22 cellular contexts compared by ENCODE assay signal in genomic region chr11:61150656-61151544, GRCh38. TPM values are rescaled to one million over a fixed set of nuclear protein-coding genes. Genes with fewer than 3 reads are reported as not detected.
DNase-seq lines count a peak whose midpoint lies in the region; ATAC-seq and TF ChIP-seq lines count a peak whose summit lies in the region.
"Had no signal": no experiment of that assay in that cellular context is flagged by ENCODE, and none has a peak within 500 bp of the region (broad histone marks: within the 10 kb centered on the region; RNA-seq: fewer than 3 reads in every experiment).

No MANE protein-coding gene starts in this region.

- H3K9ac ChIP-seq in BLaER1 treated with 17β-estradiol and CSF1 and Interleukin-3, amounts not matched to agents 10 nM and 100 nM: peak overlapping the region in 9 of 11 experiments; percentile 1 to 54 (median 26); a peak in 11 of 22 replicates
- no peak overlapping the region for H3K9ac ChIP-seq in rectal smooth muscle tissue (ENCODE audit: low read length)

- no peaks in the 10 kb centered on the region for H3K27me3 ChIP-seq in BLaER1 treated with 17β-estradiol and CSF1 and Interleukin-3, amounts not matched to agents 10 nM and 100 nM
- H3K27me3 ChIP-seq in ascending aorta (no peaks in the 10 kb centered on the region), rectal smooth muscle tissue (ENCODE audit: control insufficient read depth, insufficient read depth, low read length) (no peaks in the 10 kb centered on the region)
- H3K27me3 ChIP-seq: brain microvascular endothelial cell, SJSA1 had no signal

- TF ChIP-seq CTCF in ascending aorta (IDR thresholded peaks at IDR 0.05): no peak

- H3K9me3 ChIP-seq in BLaER1 treated with 17β-estradiol and CSF1 and Interleukin-3, amounts not matched to agents 10 nM and 100 nM (replicated peaks in 1 of 11): peaks cover 17 to 25% (median 23%) of the 10 kb centered on the region in 11 experiments
- H3K9me3 ChIP-seq in ascending aorta: peaks cover 0 to 13% of the 10 kb centered on the region in 2 donors

- no peak for DNase-seq in ascending aorta (ENCODE audit: low spot score in 2 of 2)
- no peak for DNase-seq in left colon
- no peak for DNase-seq in KBM-7
- DNase-seq in DMS 273 (lab: John Stamatoyannopoulos, UW; ENCODE audit: unreplicated experiment): no peak
- DNase-seq in anterior cingulate cortex (lab: John Stamatoyannopoulos, UW): no peak
- DNase-seq: activated CD8-positive, alpha-beta T cell treated with anti-CD3 and anti-CD28 coated beads, Interleukin-2, amount 10 ng/mL, durations not matched to agents 7 days and 5 days; activated gamma-delta T cell; brain microvascular endothelial cell; effector memory CD8-positive, alpha-beta T cell; GDM1; kidney; naive B cell; NCI-H1092 treated with DMSO at 0.1 percent for 48 hours; NCI-H2227 treated with DMSO at 0.1 percent for 48 hours; right cardiac atrium; stimulated activated naive B cell treated with anti-CD40 and anti-IgM and Interleukin-4, amounts not matched to agents 10 μg/mL and 1 μg/mL and 100 μg/mL, for 72 hours; T1000 had no signal

- peaks cover 30 to 100% (median 72%) of the 10 kb centered on the region in 11 experiments; a peak in 21 of 22 replicates for H4K20me1 ChIP-seq in BLaER1 treated with 17β-estradiol and CSF1 and Interleukin-3, amounts not matched to agents 10 nM and 100 nM

- intact Hi-C loops in ascending aorta (cut with DNase I) (loop anchor here (10.0 kb wide), 1 partner anchor 1596 kb away; no protein-coding TSS in a partner anchor), left colon (cut with DNase I, micrococcal nuclease) (no loop called here)

- ATAC-seq in left colon (peak; percentile 19), GM18907 (IDR thresholded peaks at IDR 0.05; ENCODE audit: unreplicated experiment) (no peak)
- ATAC-seq: activated CD8-positive, alpha-beta T cell treated with anti-CD3 and anti-CD28 coated beads, Interleukin-2, amount 10 ng/mL, durations not matched to agents 7 days and 5 days; effector memory CD8-positive, alpha-beta T cell; stimulated activated naive B cell treated with anti-CD40 and anti-IgM and Interleukin-4, amounts not matched to agents 10 μg/mL and 1 μg/mL and 100 μg/mL, for 72 hours had no signal

- in situ Hi-C loops in KBM-7 (cut with MboI; ENCODE audit: low pct_unique_long_range_greater_than_20kb, low sequenced_read_pairs): no loop called here

- H3K4me1 ChIP-seq in BLaER1 treated with 17β-estradiol and CSF1 and Interleukin-3, amounts not matched to agents 10 nM and 100 nM: peaks cover 31 to 86% (median 38%) of the 10 kb centered on the region in 10 experiments
- peaks cover 15 to 44% of the 10 kb centered on the region in 2 donors for H3K4me1 ChIP-seq in ascending aorta
- H3K4me1 ChIP-seq in rectal smooth muscle tissue (ENCODE audit: control insufficient read depth, insufficient read depth, low read length): peaks cover 53% of the 10 kb centered on the region

- H3K27ac ChIP-seq in BLaER1 treated with 17β-estradiol and CSF1 and Interleukin-3, amounts not matched to agents 10 nM and 100 nM: no peak overlapping the region
- peak overlapping the region; percentile 84 to 88 for H3K27ac ChIP-seq in ascending aorta
- H3K27ac ChIP-seq in rectal smooth muscle tissue (ENCODE audit: low read depth, low read length): peak overlapping the region; percentile 72
- H3K27ac ChIP-seq: brain microvascular endothelial cell, SJSA1 had no signal

- H3K36me3 ChIP-seq in BLaER1 treated with 17β-estradiol and CSF1 and Interleukin-3, amounts not matched to agents 10 nM and 100 nM: peaks cover 7 to 53% (median 13%) of the 10 kb centered on the region in 11 experiments; a peak in 17 of 22 replicates
- no peaks in the 10 kb centered on the region for H3K36me3 ChIP-seq in ascending aorta
- no peaks in the 10 kb centered on the region for H3K36me3 ChIP-seq in rectal smooth muscle tissue (ENCODE audit: control insufficient read depth, insufficient read depth, low read length)
- H3K36me3 ChIP-seq: brain microvascular endothelial cell had no signal

- H3K4me2 ChIP-seq in BLaER1 treated with 17β-estradiol and CSF1 and Interleukin-3, amounts not matched to agents 10 nM and 100 nM: peak overlapping the region; percentile 25 to 80 (median 45); a peak in 21 of 22 replicates

- no peak overlapping the region for H3K4me3 ChIP-seq in BLaER1 treated with 17β-estradiol and CSF1 and Interleukin-3, amounts not matched to agents 10 nM and 100 nM
- no peak overlapping the region for H3K4me3 ChIP-seq in ascending aorta
- H3K4me3 ChIP-seq in rectal smooth muscle tissue (ENCODE audit: low read length): no peak overlapping the region
- H3K4me3 ChIP-seq: SJSA1 had no signal

RNA-seq across cellular contexts. Expression of gene VPS37C, which starts 10.3 kb away (rescaled TPM):
- total RNA-seq in ascending aorta (25.8 TPM), left colon (10 to 100 TPM; 25.4 to 27.3 TPM)

RNA-seq across cellular contexts. Expression of gene CD5, which starts 48.6 kb away (rescaled TPM):
- total RNA-seq in ascending aorta (1.3 TPM), left colon (1 to 10 TPM in 1 of 2 donors, under 1 TPM in 1; 0.21 to 1.0 TPM)
- total RNA-seq: frontal cortex, SJSA1 had no signal

RNA-seq across cellular contexts. Expression of gene PGA3, which starts 52.4 kb away (rescaled TPM):
- total RNA-seq in ascending aorta: 26.8 TPM
- total RNA-seq in left colon: not detected
- total RNA-seq: activated CD8-positive, alpha-beta T cell treated with anti-CD3 and anti-CD28 coated beads, Interleukin-2, amount 10 ng/mL, durations not matched to agents 7 days and 5 days; frontal cortex; SJSA1 had no signal

Comparison
In these comparisons a context has a peak if more than half of its experiments do, and no peak if none do; other contexts are left out.
1. H3K27ac ChIP-seq: peak in ascending aorta (2 of 2) and rectal smooth muscle tissue (single experiment); none in BLaER1 treated with 17β-estradiol and CSF1 and Interleukin-3, amounts not matched to agents 10 nM and 100 nM (0 of 11).
2. RNA of gene PGA3, which starts 52.4 kb away (total RNA-seq): 26.8 TPM in ascending aorta (single experiment); not detected in left colon; every median in the first group is over 10 times any median in the second.